ENCODE assay signal across 16 cellular contexts in genomic region chr6:111748247-111748647, GRCh38.
A peak's percentile ranks its signal among the peaks of the same experiment; 100 is the strongest.
DNase-seq lines count a peak whose midpoint lies in the region; ATAC-seq and TF ChIP-seq lines count a peak whose summit lies in the region.
"Had no signal": no experiment of that assay in that cellular context is flagged by ENCODE, and none has a peak within 500 bp of the region (broad histone marks: within the 10 kb centered on the region; RNA-seq: fewer than 3 reads in every experiment).

No MANE protein-coding gene starts in this region.

- peak overlapping the region; percentile 83 for H3K27ac Mint-ChIP-seq in activated T-cell treated with anti-CD3 and anti-CD28 coated beads, Interleukin-2, amount 50 U/mL, for 72 hours
- peak overlapping the region; percentile 100 for H3K27ac Mint-ChIP-seq in effector memory CD8-positive, alpha-beta T cell
- H3K27ac Mint-ChIP-seq in neural crest cell (ENCODE audit: unreplicated experiment) = peak overlapping the region; percentile 48
- H3K27ac Mint-ChIP-seq: HFFc6 had no signal

- ATAC-seq in activated T-cell treated with anti-CD3 and anti-CD28 coated beads, Interleukin-2, amount 50 U/mL, for 72 hours (replicated peaks in 1 of 2) = no peak
- ATAC-seq in HG03159 (IDR thresholded peaks at IDR 0.05; ENCODE audit: unreplicated experiment) = peak; percentile 41
- ATAC-seq in effector memory CD8-positive, alpha-beta T cell (replicated peaks) = no peak
- ATAC-seq: left colon had no signal

- no peak for TF ChIP-seq CTCF in neural crest cell (conservative IDR thresholded peaks at IDR 0.05)

- H3K4me3 Mint-ChIP-seq in activated T-cell treated with anti-CD3 and anti-CD28 coated beads, Interleukin-2, amount 50 U/mL, for 72 hours = peak overlapping the region; percentile 5 to 80
- H3K4me3 Mint-ChIP-seq in effector memory CD8-positive, alpha-beta T cell = peak overlapping the region; percentile 60 to 71
- H3K4me3 Mint-ChIP-seq in neural crest cell = no peak overlapping the region
- H3K4me3 Mint-ChIP-seq: HFFc6 had no signal

- H3K27me3 Mint-ChIP-seq in activated T-cell treated with anti-CD3 and anti-CD28 coated beads, Interleukin-2, amount 50 U/mL, for 72 hours (ENCODE audit: low read depth) = no peaks in the 10 kb centered on the region
- H3K27me3 Mint-ChIP-seq in effector memory CD8-positive, alpha-beta T cell = no peaks in the 10 kb centered on the region
- H3K27me3 Mint-ChIP-seq in neural crest cell (ENCODE audit: low read depth) = no peaks in the 10 kb centered on the region

- peaks cover 20 to 52% of the 10 kb centered on the region in 2 donors for H3K36me3 Mint-ChIP-seq in activated T-cell treated with anti-CD3 and anti-CD28 coated beads, Interleukin-2, amount 50 U/mL, for 72 hours (ENCODE audit: insufficient read depth in 2 of 2)
- peaks cover 72% of the 10 kb centered on the region for H3K36me3 Mint-ChIP-seq in effector memory CD8-positive, alpha-beta T cell (ENCODE audit: insufficient read depth)
- peaks cover 6% of the 10 kb centered on the region for H3K36me3 Mint-ChIP-seq in neural crest cell (ENCODE audit: low read depth)

- H3K9me3 Mint-ChIP-seq in activated T-cell treated with anti-CD3 and anti-CD28 coated beads, Interleukin-2, amount 50 U/mL, for 72 hours = peaks cover 0 to 5% of the 10 kb centered on the region in 2 donors
- no peaks in the 10 kb centered on the region for H3K9me3 Mint-ChIP-seq in effector memory CD8-positive, alpha-beta T cell
- no peaks in the 10 kb centered on the region for H3K9me3 Mint-ChIP-seq in neural crest cell
- H3K9me3 Mint-ChIP-seq: HFFc6 had no signal

- H3K4me1 Mint-ChIP-seq in activated T-cell treated with anti-CD3 and anti-CD28 coated beads, Interleukin-2, amount 50 U/mL, for 72 hours (ENCODE audit: low read depth) = peaks cover 90% of the 10 kb centered on the region
- H3K4me1 Mint-ChIP-seq in effector memory CD8-positive, alpha-beta T cell (ENCODE audit: low read depth in 2 of 2) = peaks cover 69 to 89% of the 10 kb centered on the region in 2 donors
- peaks cover 88% of the 10 kb centered on the region for H3K4me1 Mint-ChIP-seq in neural crest cell

- no peak for DNase-seq in activated T-cell treated with anti-CD3 and anti-CD28 coated beads, Interleukin-2, amount 50 U/mL, for 72 hours
- no peak for DNase-seq in activated T-cell treated with anti-CD3 and anti-CD28 coated beads for 4 hours
- no peak for DNase-seq in effector memory CD8-positive, alpha-beta T cell
- no peak for DNase-seq in neural crest cell (ENCODE audit: low read depth, low spot score)
- DNase-seq in HUDEP-2 (lab: John Stamatoyannopoulos, UW; ENCODE audit: unreplicated experiment in 76 of 76) = no peak
- no peak for DNase-seq in putamen (ENCODE audit: low spot score)
- DNase-seq in activated CD4-positive, alpha-beta T cell treated with anti-CD3 and anti-CD28 coated beads for 1 hour = no peak
- DNase-seq: activated CD4-positive, CD25-positive, alpha-beta regulatory T cell treated with anti-CD3 and anti-CD28 coated beads, Interleukin-2, amount 50 U/mL, for 72 hours; cortex of kidney; foreskin melanocyte; HFFc6; Kasumi-1; left colon; NCI-H1930; stimulated activated CD4-positive, alpha-beta T cell treated with anti-CD3 and anti-CD28 coated beads, Interleukin-15, amount 100 ng/mL, for 24 hours had no signal

Comparison
In these comparisons a context has a peak if more than half of its experiments do, and no peak if none do; other contexts are left out.
1. H3K27ac Mint-ChIP-seq: peak in every context shown above with its lines; median percentile 100 in effector memory CD8-positive, alpha-beta T cell; 83 in activated T-cell treated with anti-CD3 and anti-CD28 coated beads, Interleukin-2, amount 50 U/mL, for 72 hours; 48 in neural crest cell.